ENCODE assay signal across 1 cellular context in genomic region chr4:38320349-38320707, GRCh38.
TF ChIP-seq lines count a peak whose summit lies in the region.

No MANE protein-coding gene starts in this region.

TF ChIP-seq in IMR-90, 13 proteins besides CTCF, POLR2A, EP300 and RAD21 (continued from another document):
- TF ChIP-seq USF2 (IDR thresholded peaks at IDR 0.05; ENCODE audit: low read depth, low read length): no peak
- TF ChIP-seq MXI1 (IDR thresholded peaks at IDR 0.05; ENCODE audit: borderline replicate concordance, low read depth, low read length): no peak
- no peak for TF ChIP-seq CEBPB (IDR thresholded peaks at IDR 0.05; ENCODE audit: low read depth, low read length)
- no peak for TF ChIP-seq RCOR1 (IDR thresholded peaks at IDR 0.05; ENCODE audit: insufficient replicate concordance, low read length)
